In genomic region chr2:216679658-216680024, GRCh38 we compare ENCODE assay signal across 1 cellular context.
TF ChIP-seq lines count a peak whose summit lies in the region.

No MANE protein-coding gene starts in this region.

TF ChIP-seq in IMR-90, 13 proteins besides CTCF, POLR2A, EP300 and RAD21:
- TF ChIP-seq NFE2L2 (IDR thresholded peaks at IDR 0.05; ENCODE audit: low read depth, low read length) = no peak
- TF ChIP-seq CEBPB (IDR thresholded peaks at IDR 0.05; ENCODE audit: low read depth, low read length) = no peak
- no peak for TF ChIP-seq FOS (IDR thresholded peaks at IDR 0.05; ENCODE audit: low read depth, low read length)
- TF ChIP-seq SMC3 (IDR thresholded peaks at IDR 0.05; ENCODE audit: low read depth, low read length) = no peak
- no peak for TF ChIP-seq MAZ (IDR thresholded peaks at IDR 0.05; ENCODE audit: borderline replicate concordance, low read depth, low read length)
- no peak for TF ChIP-seq RCOR1 (IDR thresholded peaks at IDR 0.05; ENCODE audit: insufficient replicate concordance, low read length)
- TF ChIP-seq BHLHE40 (IDR thresholded peaks at IDR 0.05; ENCODE audit: low read depth, low read length) = no peak
- TF ChIP-seq, protein P1, sequence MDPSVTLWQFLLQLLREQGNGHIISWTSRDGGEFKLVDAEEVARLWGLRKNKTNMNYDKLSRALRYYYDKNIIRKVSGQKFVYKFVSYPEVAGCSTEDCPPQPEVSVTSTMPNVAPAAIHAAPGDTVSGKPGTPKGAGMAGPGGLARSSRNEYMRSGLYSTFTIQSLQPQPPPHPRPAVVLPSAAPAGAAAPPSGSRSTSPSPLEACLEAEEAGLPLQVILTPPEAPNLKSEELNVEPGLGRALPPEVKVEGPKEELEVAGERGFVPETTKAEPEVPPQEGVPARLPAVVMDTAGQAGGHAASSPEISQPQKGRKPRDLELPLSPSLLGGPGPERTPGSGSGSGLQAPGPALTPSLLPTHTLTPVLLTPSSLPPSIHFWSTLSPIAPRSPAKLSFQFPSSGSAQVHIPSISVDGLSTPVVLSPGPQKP (IDR thresholded peaks at IDR 0.05; ENCODE audit: borderline replicate concordance, low read depth, low read length) = no peak
- TF ChIP-seq CHD1 (IDR thresholded peaks at IDR 0.05; ENCODE audit: low read depth, low read length) = no peak
- TF ChIP-seq, protein P2, sequence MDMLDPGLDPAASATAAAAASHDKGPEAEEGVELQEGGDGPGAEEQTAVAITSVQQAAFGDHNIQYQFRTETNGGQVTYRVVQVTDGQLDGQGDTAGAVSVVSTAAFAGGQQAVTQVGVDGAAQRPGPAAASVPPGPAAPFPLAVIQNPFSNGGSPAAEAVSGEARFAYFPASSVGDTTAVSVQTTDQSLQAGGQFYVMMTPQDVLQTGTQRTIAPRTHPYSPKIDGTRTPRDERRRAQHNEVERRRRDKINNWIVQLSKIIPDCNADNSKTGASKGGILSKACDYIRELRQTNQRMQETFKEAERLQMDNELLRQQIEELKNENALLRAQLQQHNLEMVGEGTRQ (IDR thresholded peaks at IDR 0.05; ENCODE audit: low read depth, low read length) = no peak
- TF ChIP-seq RFX5 (IDR thresholded peaks at IDR 0.05; ENCODE audit: low read depth, low read length) = no peak
- TF ChIP-seq MXI1 (IDR thresholded peaks at IDR 0.05; ENCODE audit: borderline replicate concordance, low read depth, low read length) = no peak
- no peak for TF ChIP-seq MAFK (IDR thresholded peaks at IDR 0.05; ENCODE audit: low read depth, low read length)
TF ChIP-seq in IMR-90: peak in this region for 0.
